In genomic region chr15:64636101-64636500, GRCh38 we compare ENCODE assay signal across 10 cellular contexts.
A peak's percentile ranks its signal among the peaks of the same experiment; 100 is the strongest.
DNase-seq lines count a peak whose midpoint lies in the region; ATAC-seq and TF ChIP-seq lines count a peak whose summit lies in the region.
"Had no signal": no experiment of that assay in that cellular context is flagged by ENCODE, and none has a peak within 500 bp of the region (broad histone marks: within the 10 kb centered on the region; RNA-seq: fewer than 3 reads in every experiment).

No MANE protein-coding gene starts in this region.

- no peak overlapping the region for H3K4me3 ChIP-seq in adipocyte (ENCODE audit: low read length)
- no peak overlapping the region for H3K4me3 ChIP-seq in smooth muscle cell
- no peak overlapping the region for H3K4me3 ChIP-seq in BE2C (ENCODE audit: low read depth, low read length)
- H3K4me3 ChIP-seq: SJSA1 had no signal

- peaks cover 69 to 83% of the 10 kb centered on the region in 2 donors for H3K4me1 Mint-ChIP-seq in immature natural killer cell

- DNase-seq in NCI-H1105 (lab: John Stamatoyannopoulos, UW) (peak; percentile 66), NCI-H1105 treated with DMSO at 0.1 percent for 48 hours (lab: John Stamatoyannopoulos, UW) (no peak), adipocyte (ENCODE audit: low read depth) (peak; percentile 30), immature natural killer cell (no peak), smooth muscle cell (lab: John Stamatoyannopoulos, UW; ENCODE audit: unreplicated experiment) (no peak), AG20443 (ENCODE audit: low spot score) (no peak), BE2C (no peak)
- DNase-seq: NCI-H1694 had no signal

- no peaks in the 10 kb centered on the region for H3K27me3 ChIP-seq in adipocyte (replicated peaks; ENCODE audit: control insufficient read depth, insufficient read depth, low read length)
- H3K27me3 ChIP-seq in smooth muscle cell (ENCODE audit: low read depth): no peaks in the 10 kb centered on the region
- H3K27me3 ChIP-seq in BE2C: no peaks in the 10 kb centered on the region
- H3K27me3 ChIP-seq: SJSA1 had no signal

- peaks cover 4 to 12% (median 8%) of the 10 kb centered on the region in 3 donors for H3K36me3 Mint-ChIP-seq in immature natural killer cell

- peak overlapping the region; percentile 93 for H3K27ac ChIP-seq in smooth muscle cell (ENCODE audit: low read depth)
- H3K27ac ChIP-seq: SJSA1 had no signal

- H3K4me3 Mint-ChIP-seq in immature natural killer cell: peak overlapping the region in 3 of 5 donors; percentile 7 to 64 (median 23)

- H3K9me3 ChIP-seq in adipocyte (ENCODE audit: control insufficient read depth, low read length) (no peaks in the 10 kb centered on the region), smooth muscle cell (replicated peaks; ENCODE audit: low read depth) (no peaks in the 10 kb centered on the region), BE2C (no peaks in the 10 kb centered on the region)
- H3K9me3 ChIP-seq: SJSA1 had no signal

- H3K4me1 ChIP-seq in adipocyte (ENCODE audit: control insufficient read depth, insufficient read depth, low read length): peaks cover 23% of the 10 kb centered on the region
- H3K4me1 ChIP-seq in smooth muscle cell (ENCODE audit: low read depth): peaks cover 33% of the 10 kb centered on the region
- peaks cover 26% of the 10 kb centered on the region for H3K4me1 ChIP-seq in BE2C

- no peaks in the 10 kb centered on the region for H3K36me3 ChIP-seq in adipocyte (ENCODE audit: control insufficient read depth, insufficient read depth, low read length, severe bottlenecking)
- H3K36me3 ChIP-seq in smooth muscle cell (ENCODE audit: low read depth): peaks cover 3% of the 10 kb centered on the region
- H3K36me3 ChIP-seq in BE2C: peaks cover 4% of the 10 kb centered on the region

- peaks cover 65% of the 10 kb centered on the region for H4K20me1 ChIP-seq in smooth muscle cell (ENCODE audit: low read depth)

- TF ChIP-seq CTCF in smooth muscle cell (IDR thresholded peaks at IDR 0.05; ENCODE audit: borderline replicate concordance, insufficient read depth, poor library complexity, severe bottlenecking) (no peak), BE2C (IDR thresholded peaks at IDR 0.05; ENCODE audit: low read depth, low read length) (no peak)

- H3K4me2 ChIP-seq in smooth muscle cell: peak overlapping the region; percentile 51

- H2AFZ ChIP-seq in smooth muscle cell (ENCODE audit: low read depth): no peak overlapping the region

- H3K9ac ChIP-seq in adipocyte (ENCODE audit: low read length) (peak overlapping the region; percentile 30), smooth muscle cell (ENCODE audit: low read depth) (peak overlapping the region; percentile 67)

- peaks cover 49% of the 10 kb centered on the region for H3K79me2 ChIP-seq in smooth muscle cell (ENCODE audit: low read depth)

- peaks cover 2 to 5% (median 5%) of the 10 kb centered on the region in 3 donors for H3K27me3 Mint-ChIP-seq in immature natural killer cell (ENCODE audit: low read depth in 3 of 3)

- no peaks in the 10 kb centered on the region for H3K9me3 Mint-ChIP-seq in immature natural killer cell

- 32% methylated on average over 2 of the region's 2 CpGs for WGBS in smooth muscle cell (ENCODE audit: low lambda C conversion rate)

- H3K27ac Mint-ChIP-seq in immature natural killer cell: peak overlapping the region; percentile 76 to 90 (median 90)

- peaks cover 4% of the 10 kb centered on the region for H3F3A ChIP-seq in smooth muscle cell (ENCODE audit: low read depth)

- no peak for ATAC-seq in HG03108 (IDR thresholded peaks at IDR 0.05; ENCODE audit: unreplicated experiment)

Comparison
In these comparisons a context has a peak if more than half of its experiments do, and no peak if none do; other contexts are left out.
1. DNase-seq: peak in NCI-H1105 (single experiment) and adipocyte (single experiment); none in NCI-H1105 treated with DMSO at 0.1 percent for 48 hours (single experiment), immature natural killer cell (0 of 3), smooth muscle cell (single experiment), AG20443 (single experiment) and BE2C (single experiment).